In genomic region chr6:37299990-37300389, GRCh38 we compare ENCODE assay signal across 28 cellular contexts.
"Had no signal": no experiment of that assay in that cellular context is flagged by ENCODE, and none has a peak within 500 bp of the region (broad histone marks: within the 10 kb centered on the region; RNA-seq: fewer than 3 reads in every experiment).

No MANE protein-coding gene starts in this region.

- H3K36me3 ChIP-seq: ovary, uterus had no signal

- H3K27ac ChIP-seq: neural progenitor cell, ovary, parathyroid adenoma, psoas muscle, skin epidermis, spleen, suprapubic skin, testis, tibial artery, transverse colon, upper lobe of right lung, uterus had no signal

- H3K79me2 ChIP-seq: parathyroid adenoma had no signal

- H3K4me1 ChIP-seq: neural progenitor cell, parathyroid adenoma, psoas muscle, spleen, testis, tibial artery, transverse colon, upper lobe of right lung, uterus had no signal

- H3K27me3 ChIP-seq: neural progenitor cell, ovary, spleen, suprapubic skin, testis, tibial artery, transverse colon, upper lobe of right lung, uterus had no signal

- ATAC-seq: natural killer cell; psoas muscle; right cardiac atrium; sciatic nerve; stimulated activated memory B cell treated with anti-CD40 and anti-IgM and Interleukin-4, amounts not matched to agents 10 μg/mL and 1 μg/mL and 100 μg/mL, for 72 hours; stimulated activated naive CD8-positive, alpha-beta T cell treated with anti-CD3 and anti-CD28 coated beads, Interleukin-15, amount 100 ng/mL, for 72 hours; stimulated activated naive CD8-positive, alpha-beta T cell treated with anti-CD3 and anti-CD28 coated beads, Interleukin-15, Interleukin-2, amounts not matched to agents 100 U/mL and 50 U/mL, for 24 hours; upper lobe of right lung had no signal

- H2AFZ ChIP-seq: neural progenitor cell, parathyroid adenoma had no signal

- H3K4me2 ChIP-seq: neural progenitor cell, smooth muscle cell had no signal

- H3K9ac ChIP-seq: neural progenitor cell, parathyroid adenoma had no signal

- H3K4me3 ChIP-seq: neural progenitor cell, ovary, psoas muscle, skin epidermis, smooth muscle cell, spleen, suprapubic skin, testis, tibial artery, transverse colon, upper lobe of right lung, uterus had no signal

- H3K9me3 ChIP-seq: ovary, psoas muscle, spleen, suprapubic skin, testis, tibial artery, transverse colon, upper lobe of right lung, uterus had no signal

- DNase-seq: natural killer cell; occipital lobe; ovary; posterior cingulate gyrus; psoas muscle; right cardiac atrium; spleen; stimulated activated CD4-positive, alpha-beta T cell treated with anti-CD3 and anti-CD28 coated beads, Interleukin-12 subunit alpha, Interleukin-12 subunit beta, amount 100 ng/mL, for 4 hours; stimulated activated CD4-positive, alpha-beta T cell treated with anti-CD3 and anti-CD28 coated beads, Interleukin-1b, Interleukin-23, amount 100 ng/mL, for 48 hours; stimulated activated CD4-positive, alpha-beta T cell treated with anti-CD3 and anti-CD28 coated beads, Interleukin-4, amount 100 ng/mL, for 1 hour; stimulated activated CD4-positive, alpha-beta T cell treated with anti-CD3 and anti-CD28 coated beads, Interleukin-4, amount 100 ng/mL, for 4 hours; stimulated activated CD8-positive, alpha-beta memory T cell treated with anti-CD3 and anti-CD28 coated beads, Interleukin-4, amount 100 ng/mL, for 48 hours; stimulated activated naive CD4-positive, alpha-beta T cell; stimulated activated naive CD8-positive, alpha-beta T cell treated with anti-CD3 and anti-CD28 coated beads, Interleukin-15, amount 100 ng/mL, for 72 hours; stimulated activated naive CD8-positive, alpha-beta T cell treated with anti-CD3 and anti-CD28 coated beads, Interleukin-15, Interleukin-2, amounts not matched to agents 100 U/mL and 50 U/mL, for 24 hours; substantia nigra; testis; tibial artery; transverse colon; upper lobe of right lung; uterus had no signal
